In genomic region chr5:51559390-51559789, GRCh38 we compare ENCODE assay signal across 29 cellular contexts.
"Had no signal": no experiment of that assay in that cellular context is flagged by ENCODE, and none has a peak within 500 bp of the region (broad histone marks: within the 10 kb centered on the region; RNA-seq: fewer than 3 reads in every experiment).

No MANE protein-coding gene starts in this region.

- H3K9me3 ChIP-seq: adrenal gland, body of pancreas, breast epithelium had no signal

- DNase-seq: activated B cell treated with CpG ODN at 0.5 μM for 24 hours; activated CD4-positive, alpha-beta memory T cell treated with anti-CD3 and anti-CD28 coated beads for 36 hours; activated CD4-positive, alpha-beta T cell treated with anti-CD3 and anti-CD28 coated beads for 4 hours; activated CD4-positive, alpha-beta T cell treated with anti-CD3 and anti-CD28 coated beads, Interleukin-2, amount 10 ng/mL, durations not matched to agents 24 days and 14 days; activated CD4-positive, alpha-beta T cell treated with anti-CD3 and anti-CD28 coated beads, Interleukin-2, amount 50 U/mL, for 1 hour; activated CD4-positive, alpha-beta T cell treated with anti-CD3 and anti-CD28 coated beads, Interleukin-2, amount 50 U/mL, for 4 hours; activated CD4-positive, CD25-positive, alpha-beta regulatory T cell treated with anti-CD3 and anti-CD28 coated beads, Interleukin-2, amount 50 U/mL, for 72 hours; activated CD8-positive, alpha-beta memory T cell treated with anti-CD3 and anti-CD28 coated beads, Interleukin-2, amount 50 U/mL, for 4 hours; activated CD8-positive, alpha-beta T cell treated with anti-CD3 and anti-CD28 coated beads for 36 hours; activated effector memory CD4-positive, alpha-beta T cell treated with anti-CD3 and anti-CD28 coated beads, Interleukin-2, amount 50 U/mL, for 16 hours; activated naive CD4-positive, alpha-beta T cell treated with anti-CD3 and anti-CD28 coated beads for 36 hours; activated naive CD4-positive, alpha-beta T cell treated with anti-CD3 and anti-CD28 coated beads, Interleukin-2, amount 50 U/mL, for 16 hours; activated naive CD8-positive, alpha-beta T cell treated with anti-CD3 and anti-CD28 coated beads for 36 hours; activated T-cell treated with anti-CD3 and anti-CD28 coated beads for 4 hours; activated T-cell treated with anti-CD3 and anti-CD28 coated beads, Interleukin-2, amount 50 U/mL, for 1 hour; activated T-cell treated with anti-CD3 and anti-CD28 coated beads, Interleukin-2, amount 50 U/mL, for 4 hours; activated T-cell treated with anti-CD3 and anti-CD28 coated beads, Interleukin-2, amount 50 U/mL, for 72 hours; adrenal gland; amniotic stem cell; aorta; body of pancreas; brain microvascular endothelial cell; central memory CD4-positive, alpha-beta T cell; T-helper 2 cell; T-helper 9 cell had no signal

- H3K27me3 ChIP-seq: adrenal gland, body of pancreas, brain microvascular endothelial cell, breast epithelium had no signal

- H3K27ac ChIP-seq: adrenal gland, body of pancreas, brain microvascular endothelial cell, breast epithelium, VCaP had no signal

- H3K36me3 ChIP-seq: adrenal gland, brain microvascular endothelial cell, breast epithelium had no signal

- H3K4me1 ChIP-seq: adrenal gland, body of pancreas, breast epithelium had no signal

- H3K4me3 ChIP-seq: adrenal gland, body of pancreas, breast epithelium had no signal

- ATAC-seq: activated CD8-positive, alpha-beta T cell treated with anti-CD3 and anti-CD28 coated beads for 36 hours; activated naive CD4-positive, alpha-beta T cell treated with anti-CD3 and anti-CD28 coated beads, Interleukin-2, amount 50 U/mL, for 72 hours; activated T-cell treated with anti-CD3 and anti-CD28 coated beads, Interleukin-2, amount 50 U/mL, for 4 hours; activated T-cell treated with anti-CD3 and anti-CD28 coated beads, Interleukin-2, amount 50 U/mL, for 72 hours; activated T-helper 17 cell treated with anti-CD3 and anti-CD28 coated beads, Interleukin-2, amount 50 U/mL, for 72 hours; body of pancreas had no signal
